13 cellular contexts compared by ENCODE assay signal in genomic region chr15:51342249-51342999, GRCh38. TPM values are rescaled to one million over a fixed set of nuclear protein-coding genes. Genes with fewer than 3 reads are reported as not detected.
DNase-seq lines count a peak whose midpoint lies in the region; FAIRE-seq and TF ChIP-seq lines count a peak whose summit lies in the region.
"Had no signal": no experiment of that assay in that cellular context is flagged by ENCODE, and none has a peak within 500 bp of the region (broad histone marks: within the 10 kb centered on the region; RNA-seq: fewer than 3 reads in every experiment).

No MANE protein-coding gene starts in this region.

- H3K9me3 ChIP-seq in A673 (ENCODE audit: low read depth, low read length, poor library complexity, severe bottlenecking) (no peaks in the 10 kb centered on the region), osteoblast (ENCODE audit: low read depth, low read length) (no peaks in the 10 kb centered on the region), thyroid gland (no peaks in the 10 kb centered on the region)
- H3K9me3 ChIP-seq: Peyer's patch had no signal

- H3K79me2 ChIP-seq in osteoblast (ENCODE audit: insufficient read depth, low read length) = no peaks in the 10 kb centered on the region

- H3K27ac Mint-ChIP-seq in activated CD4-positive, alpha-beta T cell treated with anti-CD3 and anti-CD28 coated beads, Interleukin-2, amount 10 ng/mL, durations not matched to agents 24 days and 14 days = no peak overlapping the region

- POLR2A ChIA-PET in A673 (lab: Charles Lee; ENCODE audit: low non-redundant PET) = no interaction called here

- no peaks in the 10 kb centered on the region for H4K20me1 ChIP-seq in osteoblast (ENCODE audit: insufficient read depth, low read length)
- H4K20me1 ChIP-seq: BLaER1 had no signal

- H3K4me3 ChIP-seq in A673 (ENCODE audit: low read depth, low read length, poor library complexity, severe bottlenecking) = peak overlapping the region; percentile 18
- H3K4me3 ChIP-seq in osteoblast (ENCODE audit: insufficient read depth, low read length) = peak overlapping the region; percentile 72
- H3K4me3 ChIP-seq in thyroid gland (replicated peaks in 1 of 3) = no peak overlapping the region
- H3K4me3 ChIP-seq: BLaER1 had no signal

- TF ChIP-seq POLR2A in GM12891 (IDR thresholded peaks at IDR 0.05; ENCODE audit: low read depth, low read length) (no peak), thyroid gland (IDR thresholded peaks at IDR 0.05) (no peak)

- H2AFZ ChIP-seq in osteoblast (ENCODE audit: low read length) = peak overlapping the region; percentile 67

- no peaks in the 10 kb centered on the region for H3K4me1 Mint-ChIP-seq in activated CD4-positive, alpha-beta T cell treated with anti-CD3 and anti-CD28 coated beads, Interleukin-2, amount 10 ng/mL, durations not matched to agents 24 days and 14 days

- H3K9me3 Mint-ChIP-seq in activated CD4-positive, alpha-beta T cell treated with anti-CD3 and anti-CD28 coated beads, Interleukin-2, amount 10 ng/mL, durations not matched to agents 24 days and 14 days = no peaks in the 10 kb centered on the region

- H3K27me3 Mint-ChIP-seq in activated CD4-positive, alpha-beta T cell treated with anti-CD3 and anti-CD28 coated beads, Interleukin-2, amount 10 ng/mL, durations not matched to agents 24 days and 14 days = peaks cover 39% of the 10 kb centered on the region

- FAIRE-seq in GM12891 (lab: Jason Lieb, UNC) = no peak

- 53 to 68% methylated on average over 16 of the region's 16 CpGs for WGBS in thyroid gland, 2 donors

- no peaks in the 10 kb centered on the region for H3K4me1 ChIP-seq in A673 (ENCODE audit: insufficient read depth, low read length, poor library complexity, severe bottlenecking)
- H3K4me1 ChIP-seq in osteoblast (ENCODE audit: insufficient read depth, low read length) = peaks cover 10% of the 10 kb centered on the region
- peaks cover 0 to 7% of the 10 kb centered on the region in 2 donors for H3K4me1 ChIP-seq in thyroid gland

- no TSS peak for BruUV-seq in A673 (replicated peaks; lab: Mats Ljungman, UMichigan)

- H3K4me2 ChIP-seq in osteoblast (ENCODE audit: insufficient read depth, low read length) = peak overlapping the region; percentile 85
- H3K4me2 ChIP-seq: BLaER1 had no signal

- TF ChIP-seq CTCF in A673 (conservative IDR thresholded peaks at IDR 0.05; ENCODE audit: low read depth, low read length) (no peak), osteoblast (IDR thresholded peaks at IDR 0.05; ENCODE audit: extremely low read depth, low read depth, low read length) (no peak), thyroid gland (IDR thresholded peaks at IDR 0.05) (no peak)

- H3K27me3 ChIP-seq in A673 (replicated peaks; ENCODE audit: insufficient read depth, low read depth, low read length, poor library complexity) (peaks cover 30% of the 10 kb centered on the region), osteoblast (ENCODE audit: insufficient read depth, low read length) (peaks cover 19% of the 10 kb centered on the region), thyroid gland (no peaks in the 10 kb centered on the region)
- H3K27me3 ChIP-seq: BLaER1, Peyer's patch had no signal

- DNase-seq in A673 (ENCODE audit: low spot score) (no peak), NCI-H146 treated with DMSO at 0.1 percent for 48 hours (lab: John Stamatoyannopoulos, UW; ENCODE audit: unreplicated experiment) (peak; percentile 33), head of caudate nucleus (peak in 26 of 42 donors; percentile 19 to 71 (median 46)), osteoblast (ENCODE audit: insufficient read length, low spot score, missing footprints) (no peak), GM12891 (ENCODE audit: insufficient read length, low spot score) (no peak), ACHN (no peak), thyroid gland (no peak)
- DNase-seq in activated CD4-positive, alpha-beta T cell treated with anti-CD3 and anti-CD28 coated beads, Interleukin-2, amount 10 ng/mL, durations not matched to agents 24 days and 14 days = no peak
- DNase-seq: activated CD4-positive, CD25-positive, alpha-beta regulatory T cell; activated naive CD4-positive, alpha-beta T cell treated with Interleukin-2 at 50 U/mL for 16 hours; MV-4-11; Peyer's patch had no signal

- CTCF ChIA-PET in A673 (lab: Charles Lee) = no interaction called here

- no peak overlapping the region for H3K27ac ChIP-seq in A673 (ENCODE audit: low read depth, low read length, poor library complexity, severe bottlenecking)
- no peak overlapping the region for H3K27ac ChIP-seq in osteoblast (ENCODE audit: low read depth, low read length)
- H3K27ac ChIP-seq in thyroid gland = no peak overlapping the region
- H3K27ac ChIP-seq: BLaER1, Peyer's patch had no signal

- intact Hi-C loops in A673 (cut with micrococcal nuclease; ENCODE audit: unreplicated experiment) = no loop called here
- intact Hi-C loops in head of caudate nucleus (cut with DNase I) = no loop called here
- intact Hi-C loops in activated CD4-positive, alpha-beta T cell treated with anti-CD3 and anti-CD28 coated beads, Interleukin-2, amount 10 ng/mL, durations not matched to agents 24 days and 14 days (cut with micrococcal nuclease) = no loop called here
- intact Hi-C loops in thyroid gland (cut with DNase I) = no loop called here

- H3K4me3 Mint-ChIP-seq in activated CD4-positive, alpha-beta T cell treated with anti-CD3 and anti-CD28 coated beads, Interleukin-2, amount 10 ng/mL, durations not matched to agents 24 days and 14 days = no peak overlapping the region

- in situ Hi-C loops in ACHN (cut with HindIII; ENCODE audit: low pct_ligation_motif_present, low pct_unique_long_range_greater_than_20kb, low sequenced_read_pairs) = no loop called here

- no peaks in the 10 kb centered on the region for H3K36me3 Mint-ChIP-seq in activated CD4-positive, alpha-beta T cell treated with anti-CD3 and anti-CD28 coated beads, Interleukin-2, amount 10 ng/mL, durations not matched to agents 24 days and 14 days (ENCODE audit: low read depth)

- no peaks in the 10 kb centered on the region for H3K36me3 ChIP-seq in A673 (ENCODE audit: insufficient read depth, low read length, poor library complexity, severe bottlenecking)
- H3K36me3 ChIP-seq in osteoblast (ENCODE audit: insufficient read depth, low read length) = no peaks in the 10 kb centered on the region
- no peaks in the 10 kb centered on the region for H3K36me3 ChIP-seq in thyroid gland
- H3K36me3 ChIP-seq: BLaER1, Peyer's patch had no signal

TF ChIP-seq in GM12891, 5 proteins besides CTCF, POLR2A, EP300 and RAD21:
- no peak for TF ChIP-seq TAF1 (IDR thresholded peaks at IDR 0.05; ENCODE audit: low read depth, low read length)
- TF ChIP-seq POU2F2 (IDR thresholded peaks at IDR 0.05; ENCODE audit: low read depth, low read length) = no peak
- TF ChIP-seq SPI1 (IDR thresholded peaks at IDR 0.05; ENCODE audit: low read depth, low read length) = no peak
- no peak for TF ChIP-seq PAX5 (IDR thresholded peaks at IDR 0.05; ENCODE audit: insufficient read depth, low read length, severe bottlenecking)
- TF ChIP-seq POLR2AphosphoS5 (IDR thresholded peaks at IDR 0.05; ENCODE audit: low read depth, low read length) = no peak

RNA-seq across cellular contexts. Expression of gene GLDN, which starts 1.0 kb away (rescaled TPM):
- total RNA-seq in A673 (2021) (not detected in 2 replicates), osteoblast (0.59 and 1.1 TPM in 2 replicates), thyroid gland (1 to 10 TPM in 2 of 4 donors, under 1 TPM in 2; 0.27 to 1.8 (median 1.2) TPM)
- total RNA-seq in activated CD4-positive, alpha-beta T cell treated with anti-CD3 and anti-CD28 coated beads, Interleukin-2, amount 10 ng/mL, durations not matched to agents 24 days and 14 days = not detected in 2 replicates
- polyA plus RNA-seq in GM12891 (2012; ENCODE audit: low read depth, missing spikeins) = not detected

RNA-seq across cellular contexts. Expression of gene CYP19A1, which starts 4.0 kb away (rescaled TPM):
- total RNA-seq in A673 (2021) (0.42 and 0.80 TPM in 2 replicates), osteoblast (2.2 and 4.4 TPM in 2 replicates), thyroid gland (1 to 10 TPM; 1.6 to 5.5 (median 4.5) TPM)
- 0.09 and 0.35 TPM in 2 replicates for total RNA-seq in activated CD4-positive, alpha-beta T cell treated with anti-CD3 and anti-CD28 coated beads, Interleukin-2, amount 10 ng/mL, durations not matched to agents 24 days and 14 days
- polyA plus RNA-seq in GM12891 (2012; ENCODE audit: low read depth, missing spikeins) = 0.04 TPM

Comparison
In these comparisons a context has a peak if more than half of its experiments do, and no peak if none do; other contexts are left out.
1. DNase-seq: peak in NCI-H146 treated with DMSO at 0.1 percent for 48 hours (single experiment) and head of caudate nucleus (26 of 42); none in A673 (single experiment), osteoblast (single experiment), activated CD4-positive, alpha-beta T cell treated with anti-CD3 and anti-CD28 coated beads, Interleukin-2, amount 10 ng/mL, durations not matched to agents 24 days and 14 days (single experiment), GM12891 (single experiment), ACHN (single experiment) and thyroid gland (0 of 2).
2. H3K4me3 ChIP-seq: peak in A673 (single experiment) and osteoblast (single experiment); none in thyroid gland (0 of 3).